In the genomic region with DNA sequence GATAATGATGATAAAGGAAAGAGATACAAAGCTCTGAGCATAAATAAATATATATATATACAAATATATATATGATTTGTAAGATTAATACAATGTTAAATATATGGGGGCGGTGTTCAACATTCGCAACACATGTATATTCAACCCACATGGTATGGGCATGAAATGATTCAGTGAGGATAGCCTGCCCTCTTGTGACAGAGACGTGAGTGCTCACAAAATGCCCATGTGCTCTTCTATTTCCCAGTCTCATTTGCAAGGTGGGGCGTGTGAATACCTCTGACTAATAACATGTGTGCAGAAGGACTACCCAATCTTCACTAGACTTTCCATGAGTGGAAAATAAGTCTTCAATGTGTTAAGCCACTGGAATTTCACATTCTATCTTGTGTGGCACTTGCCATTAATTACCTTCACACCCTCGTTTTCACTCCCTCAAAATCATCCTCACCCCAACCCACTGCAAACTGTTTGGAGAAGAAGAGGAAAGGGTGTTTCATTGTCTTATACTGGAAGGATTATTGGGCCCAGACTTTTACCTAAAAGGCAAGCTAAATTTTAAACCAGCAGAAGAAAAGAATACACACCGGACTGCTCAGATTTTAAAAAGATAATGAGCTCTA, we compare ENCODE assay signal across 8 cellular contexts. TPM values are rescaled to one million over a fixed set of nuclear protein-coding genes. Genes with fewer than 3 reads are reported as not detected.
DNase-seq lines count a peak whose midpoint lies in the region; ATAC-seq, FAIRE-seq and TF ChIP-seq lines count a peak whose summit lies in the region.

No MANE protein-coding gene starts in this region.

- SMC1A ChIA-PET in GM12878 (lab: Charles Lee; ENCODE audit: uncharacterized antibody, unreplicated experiment): interaction anchor here (0.7 to 4.8 kb wide), 13 partner anchors 9 to 630 kb away, joined by 3 to 27 read pairs (median 4); no protein-coding TSS in a partner anchor

- CTCF ChIA-PET in OCI-LY7 (lab: Charles Lee; ENCODE audit: unreplicated experiment) (interaction anchor here (0.7 kb wide), 1 partner anchor 632 kb away, joined by 3 read pairs; no protein-coding TSS in a partner anchor), GM12878 (lab: Yijun Ruan, JAX) (interaction anchor here (0.5 to 6.1 kb wide), 20 partner anchors 11 to 817 kb away, joined by 3 to 61 read pairs (median 3); no protein-coding TSS in a partner anchor)

- H3K4me1 ChIP-seq in OCI-LY7 (ENCODE audit: insufficient read depth, low read length, poor library complexity, severe bottlenecking) (no peaks in the 10 kb centered on the region), GM12878 (ENCODE audit: control insufficient read depth, insufficient read depth, low read length) (no peaks in the 10 kb centered on the region), testis (no peaks in the 10 kb centered on the region)

- TF ChIP-seq POLR2A in GM12878 (IDR thresholded peaks at IDR 0.05; ENCODE audit: low read depth, low read length) (no peak), testis (IDR thresholded peaks at IDR 0.05) (no peak)

- H3K4me3 ChIP-seq in OCI-LY7 (ENCODE audit: low read depth, low read length, poor library complexity, severe bottlenecking) (no peak overlapping the region), GM12878 (no peak overlapping the region), testis (no peak overlapping the region)

- TF ChIP-seq RAD21 in GM12878 (IDR thresholded peaks at IDR 0.05; ENCODE audit: insufficient read depth, low read depth, low read length): peak; percentile 81

- FAIRE-seq in GM12878 (lab: Jason Lieb, UNC): peak; percentile 93

- no peaks in the 10 kb centered on the region for H4K20me1 ChIP-seq in OCI-LY7 (ENCODE audit: insufficient read depth, low read length)
- no peaks in the 10 kb centered on the region for H4K20me1 ChIP-seq in GM12878 (ENCODE audit: control insufficient read depth, insufficient read depth)

- H3K79me2 ChIP-seq in OCI-LY7 (ENCODE audit: insufficient read depth, low read depth, low read length) (no peaks in the 10 kb centered on the region), GM12878 (ENCODE audit: control insufficient read depth, insufficient read depth, low read length) (no peaks in the 10 kb centered on the region)

- RAD21 ChIA-PET in GM12878 (lab: Charles Lee; ENCODE audit: unreplicated experiment): interaction anchor here (1.0 to 2.2 kb wide), 3 partner anchors 37 to 630 kb away, joined by 3 to 17 read pairs (median 16); no protein-coding TSS in a partner anchor

- no peaks in the 10 kb centered on the region for H3K27me3 ChIP-seq in GM12878 (replicated peaks in 1 of 2; ENCODE audit: control insufficient read depth in 2 of 2, insufficient read depth in 2 of 2, low read length in 1 of 2)
- H3K27me3 ChIP-seq in testis: no peaks in the 10 kb centered on the region

- H2AFZ ChIP-seq in OCI-LY7 (ENCODE audit: low read length) (no peak overlapping the region), GM12878 (ENCODE audit: control insufficient read depth, low read depth, low read length) (no peak overlapping the region)

- TF ChIP-seq CTCF in OCI-LY7 (conservative IDR thresholded peaks at IDR 0.05; ENCODE audit: low read length) (peak; percentile 81), GM12878 (IDR thresholded peaks at IDR 0.05 in 2 of 3, conservative IDR thresholded peaks at IDR 0.05 in 1 of 3; ENCODE audit: control insufficient read depth in 2 of 3, extremely low read depth in 1 of 3, insufficient read depth in 1 of 3, low read depth in 3 of 3, low read length in 3 of 3) (peak; percentile 65 to 87 (median 67); a peak in 5 of 6 replicates), testis (IDR thresholded peaks at IDR 0.05) (peak in 1 of 3 experiments; percentile 22)

- intact Hi-C loops in OCI-LY7 (cut with micrococcal nuclease; ENCODE audit: unreplicated experiment): loop anchor here (2.0 kb wide), 1 partner anchor 630 kb away; no protein-coding TSS in a partner anchor
- intact Hi-C loops in GM12878 (cut with micrococcal nuclease; ENCODE audit: unreplicated experiment): loop anchor here (1.0 kb wide), 1 partner anchor 630 kb away; no protein-coding TSS in a partner anchor
- intact Hi-C loops in testis (cut with DNase I; ENCODE audit: low total_unique reads): no loop called here

- TF ChIP-seq EP300 in GM12878 (IDR thresholded peaks at IDR 0.05; ENCODE audit: borderline replicate concordance in 1 of 2, control insufficient read depth in 1 of 2, low read depth in 2 of 2, low read length in 2 of 2): no peak

- in situ Hi-C loops in GM12878 (cut with MboI): no loop called here

- H3K9me3 ChIP-seq in OCI-LY7 (ENCODE audit: low read length): no peaks in the 10 kb centered on the region
- H3K9me3 ChIP-seq in GM12878 (replicated peaks; ENCODE audit: control insufficient read depth, insufficient read depth, low read length): no peaks in the 10 kb centered on the region
- no peaks in the 10 kb centered on the region for H3K9me3 ChIP-seq in testis

- H3K9ac ChIP-seq in GM12878 (ENCODE audit: control insufficient read depth, insufficient read depth, low read length): no peak overlapping the region

- H3K36me3 ChIP-seq in OCI-LY7 (ENCODE audit: insufficient read depth, low read length) (no peaks in the 10 kb centered on the region), GM12878 (ENCODE audit: control insufficient read depth in 2 of 2, insufficient read depth in 2 of 2, low read length in 1 of 2) (no peaks in the 10 kb centered on the region), testis (ENCODE audit: low read depth, missing control alignments) (no peaks in the 10 kb centered on the region)

- peak; percentile 2 for DNase-seq in activated CD4-positive, CD25-positive, alpha-beta regulatory T cell treated with anti-CD3 and anti-CD28 coated beads, Interleukin-2, amount 50 U/mL, for 16 hours (ENCODE audit: low read depth, low spot score)
- no peak for DNase-seq in activated CD4-positive, CD25-positive, alpha-beta regulatory T cell treated with anti-CD3 and anti-CD28 coated beads, Interleukin-2, amount 50 U/mL, for 72 hours
- DNase-seq in HT1080 (ENCODE audit: low read depth) (peak; percentile 70), OCI-LY7 (ENCODE audit: low spot score) (peak; percentile 68), GM12878 (ENCODE audit: low read depth, low spot score) (peak; percentile 36), kidney glomerular epithelial cell (lab: John Stamatoyannopoulos, UW) (peak; percentile 55), testis (peak; percentile 33)

- ATAC-seq in GM21515 (IDR thresholded peaks at IDR 0.05; ENCODE audit: unreplicated experiment) (peak; percentile 87), GM12878 (peak; percentile 99)

- H3K4me2 ChIP-seq in OCI-LY7 (ENCODE audit: low read length) (no peak overlapping the region), GM12878 (ENCODE audit: control insufficient read depth, insufficient read depth) (no peak overlapping the region)

- WGBS in GM12878 (ENCODE audit: insufficient coverage, insufficient replicate concordance, low lambda C conversion rate, missing lambda C conversion rate): 13% methylated on average over 6 of the region's 6 CpGs
- 58 to 64% methylated on average over 6 of the region's 6 CpGs for WGBS in testis, 2 donors

- H3K27ac ChIP-seq in OCI-LY7 (ENCODE audit: low read depth, low read length, poor library complexity, severe bottlenecking) (no peak overlapping the region), GM12878 (ENCODE audit: control insufficient read depth, insufficient read depth) (no peak overlapping the region), testis (no peak overlapping the region)

- no peaks in the 10 kb centered on the region for H3K9me2 ChIP-seq in OCI-LY7 (ENCODE audit: insufficient read depth, low read length)

- POLR2A ChIA-PET in OCI-LY7 (lab: Charles Lee) (no interaction called here), GM12878 (lab: Charles Lee) (interaction anchor here (0.9 to 1.3 kb wide), 2 partner anchors 36 to 288 kb away, joined by 3 read pairs; no protein-coding TSS in a partner anchor)

- BruUV-seq in OCI-LY7 (replicated peaks; lab: Mats Ljungman, UMichigan) (no TSS peak), GM12878 (replicated peaks; lab: Mats Ljungman, UMichigan) (no TSS peak)

TF ChIP-seq in GM12878, 131 proteins besides CTCF, POLR2A, EP300 and RAD21 (continues in another document):
- TF ChIP-seq BHLHE40 (IDR thresholded peaks at IDR 0.05; ENCODE audit: borderline replicate concordance in 1 of 2, low read depth in 2 of 2, low read length in 1 of 2) (0 out of 4 replicates have a peak, but pooled peaks of 1 of the 2 experiments have one; percentile 10), YBX1 (IDR thresholded peaks at IDR 0.05) (no peak), RAD51 (IDR thresholded peaks at IDR 0.05) (0 out of 2 replicates have a peak, but pooled peaks have one; percentile 12), CBX5 (IDR thresholded peaks at IDR 0.05; ENCODE audit: low read depth) (no peak), TCF12 (IDR thresholded peaks at IDR 0.05; ENCODE audit: low read depth, low read length) (no peak)

RNA-seq across cellular contexts. Expression of gene ASAH2, which starts 26.9 kb away (rescaled TPM):
- total RNA-seq in HT1080 (2014; rRNA removed; shearing (Covaris generic)): 1.6 and 3.0 TPM in 2 replicates
- 1.6 and 7.3 TPM in 2 replicates for polyA plus RNA-seq in HT1080 (2015; cell fraction: cytosol; rRNA removed)
- 1.9 and 2.5 TPM in 2 replicates for polyA plus RNA-seq in HT1080 (2015; cell fraction: nucleus; rRNA removed)
- total RNA-seq in OCI-LY7 (2014; rRNA removed; shearing (Covaris generic)): 0.05 TPM in 1 of 2 replicates, not detected in the other
- total RNA-seq in OCI-LY7 (2022) (not detected in 2 replicates), GM12878 (2014; rRNA removed) (0.23 and 0.98 TPM in 2 replicates), GM12878 (2014; rRNA removed; fragmentation: Illumina TruSeq; extraction: Trizol) (0.37 and 0.45 TPM in 2 replicates), GM12878 (2021) (1.4 TPM in 2 replicates), testis (1 to 10 TPM; 5.6 to 8.7 TPM)
- total RNA-seq in GM12878 (2013; cell fraction: nucleolus; rRNA removed): 0.76 and 0.84 TPM in 2 replicates
- polyA plus RNA-seq in GM12878 (2011; ENCODE audit: low read depth): 0.07 TPM
- polyA plus RNA-seq in GM12878 (2011; rRNA removed) (2.1 and 5.4 TPM in 2 replicates), GM12878 (2014; fragmentation: Illumina TruSeq; extraction: Trizol) (0.87 and 2.3 TPM in 2 replicates), GM12878 (2014; fragmentation: Nextera tagmentation; extraction: Ambion mirVana) (under 1 TPM; 0.26 to 0.79 TPM), GM12878 (2014; rRNA removed) (0.72 and 1.2 TPM in 2 replicates), GM12878 (2016; fragmentation: Nextera tagmentation; extraction: Ambion mirVana) (1 to 10 TPM in 1 of 2 experiments, under 1 TPM in 1; 0.94 to 1.5 TPM), testis (ENCODE audit: insufficient read depth, low read depth, low replicate concordance) (5.5 TPM)
- 0.22 and 0.50 TPM in 2 replicates for polyA plus RNA-seq in GM12878 (2011; cell fraction: cytosol; rRNA removed)
- polyA plus RNA-seq in GM12878 (2011; cell fraction: nucleus; rRNA removed): 1.5 and 3.7 TPM in 2 replicates
- polyA plus RNA-seq in GM12878 (2012): 0.53 and 0.87 TPM in 2 replicates
- 5.6 and 8.1 TPM in 2 replicates for polyA minus RNA-seq in GM12878 (2011; rRNA and poly(A)+ RNA removed)
- polyA minus RNA-seq in GM12878 (2011; cell fraction: cytosol; rRNA and poly(A)+ RNA removed): 2.2 TPM in 1 of 2 replicates, not detected in the other
- 0.36 and 0.57 TPM in 2 replicates for polyA minus RNA-seq in GM12878 (2011; cell fraction: nucleus; rRNA and poly(A)+ RNA removed)
